1 cellular context compared by ENCODE assay signal in the genomic region with DNA sequence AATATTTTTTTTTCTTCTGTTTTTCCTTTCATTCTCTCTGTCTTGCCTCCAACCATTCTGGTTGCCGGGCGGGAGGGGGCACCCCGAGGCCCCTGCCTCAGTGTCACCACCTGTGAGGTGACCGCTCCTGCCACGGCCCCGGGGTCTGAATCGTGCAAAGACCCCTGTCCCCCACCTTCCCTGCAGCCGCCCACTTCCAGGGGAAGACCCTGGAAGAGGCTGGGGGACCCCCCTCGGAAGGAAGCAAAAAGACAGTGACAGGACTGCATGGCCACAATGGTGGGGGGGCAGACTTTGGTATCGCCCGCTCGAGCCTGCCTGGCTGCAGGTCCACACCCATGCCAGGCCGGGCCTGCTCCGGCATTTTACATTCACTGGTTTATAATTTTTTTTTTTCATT.
TF ChIP-seq lines count a peak whose summit lies in the region.

No MANE protein-coding gene starts in this region.

TF ChIP-seq in IMR-90, 13 proteins besides CTCF, POLR2A, EP300 and RAD21 (continued from another document):
- TF ChIP-seq, protein P1, sequence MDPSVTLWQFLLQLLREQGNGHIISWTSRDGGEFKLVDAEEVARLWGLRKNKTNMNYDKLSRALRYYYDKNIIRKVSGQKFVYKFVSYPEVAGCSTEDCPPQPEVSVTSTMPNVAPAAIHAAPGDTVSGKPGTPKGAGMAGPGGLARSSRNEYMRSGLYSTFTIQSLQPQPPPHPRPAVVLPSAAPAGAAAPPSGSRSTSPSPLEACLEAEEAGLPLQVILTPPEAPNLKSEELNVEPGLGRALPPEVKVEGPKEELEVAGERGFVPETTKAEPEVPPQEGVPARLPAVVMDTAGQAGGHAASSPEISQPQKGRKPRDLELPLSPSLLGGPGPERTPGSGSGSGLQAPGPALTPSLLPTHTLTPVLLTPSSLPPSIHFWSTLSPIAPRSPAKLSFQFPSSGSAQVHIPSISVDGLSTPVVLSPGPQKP (IDR thresholded peaks at IDR 0.05; ENCODE audit: borderline replicate concordance, low read depth, low read length): no peak
- no peak for TF ChIP-seq SMC3 (IDR thresholded peaks at IDR 0.05; ENCODE audit: low read depth, low read length)
- no peak for TF ChIP-seq NFE2L2 (IDR thresholded peaks at IDR 0.05; ENCODE audit: low read depth, low read length)
- TF ChIP-seq, protein P2, sequence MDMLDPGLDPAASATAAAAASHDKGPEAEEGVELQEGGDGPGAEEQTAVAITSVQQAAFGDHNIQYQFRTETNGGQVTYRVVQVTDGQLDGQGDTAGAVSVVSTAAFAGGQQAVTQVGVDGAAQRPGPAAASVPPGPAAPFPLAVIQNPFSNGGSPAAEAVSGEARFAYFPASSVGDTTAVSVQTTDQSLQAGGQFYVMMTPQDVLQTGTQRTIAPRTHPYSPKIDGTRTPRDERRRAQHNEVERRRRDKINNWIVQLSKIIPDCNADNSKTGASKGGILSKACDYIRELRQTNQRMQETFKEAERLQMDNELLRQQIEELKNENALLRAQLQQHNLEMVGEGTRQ (IDR thresholded peaks at IDR 0.05; ENCODE audit: low read depth, low read length): no peak
- TF ChIP-seq RFX5 (IDR thresholded peaks at IDR 0.05; ENCODE audit: low read depth, low read length): no peak
- no peak for TF ChIP-seq RCOR1 (IDR thresholded peaks at IDR 0.05; ENCODE audit: insufficient replicate concordance, low read length)
- TF ChIP-seq MXI1 (IDR thresholded peaks at IDR 0.05; ENCODE audit: borderline replicate concordance, low read depth, low read length): no peak
- no peak for TF ChIP-seq CHD1 (IDR thresholded peaks at IDR 0.05; ENCODE audit: low read depth, low read length)
- no peak for TF ChIP-seq BHLHE40 (IDR thresholded peaks at IDR 0.05; ENCODE audit: low read depth, low read length)
- no peak for TF ChIP-seq CEBPB (IDR thresholded peaks at IDR 0.05; ENCODE audit: low read depth, low read length)
TF ChIP-seq in IMR-90: peak in this region for 0.
